ENCODE assay signal across 8 cellular contexts in the genomic region with DNA sequence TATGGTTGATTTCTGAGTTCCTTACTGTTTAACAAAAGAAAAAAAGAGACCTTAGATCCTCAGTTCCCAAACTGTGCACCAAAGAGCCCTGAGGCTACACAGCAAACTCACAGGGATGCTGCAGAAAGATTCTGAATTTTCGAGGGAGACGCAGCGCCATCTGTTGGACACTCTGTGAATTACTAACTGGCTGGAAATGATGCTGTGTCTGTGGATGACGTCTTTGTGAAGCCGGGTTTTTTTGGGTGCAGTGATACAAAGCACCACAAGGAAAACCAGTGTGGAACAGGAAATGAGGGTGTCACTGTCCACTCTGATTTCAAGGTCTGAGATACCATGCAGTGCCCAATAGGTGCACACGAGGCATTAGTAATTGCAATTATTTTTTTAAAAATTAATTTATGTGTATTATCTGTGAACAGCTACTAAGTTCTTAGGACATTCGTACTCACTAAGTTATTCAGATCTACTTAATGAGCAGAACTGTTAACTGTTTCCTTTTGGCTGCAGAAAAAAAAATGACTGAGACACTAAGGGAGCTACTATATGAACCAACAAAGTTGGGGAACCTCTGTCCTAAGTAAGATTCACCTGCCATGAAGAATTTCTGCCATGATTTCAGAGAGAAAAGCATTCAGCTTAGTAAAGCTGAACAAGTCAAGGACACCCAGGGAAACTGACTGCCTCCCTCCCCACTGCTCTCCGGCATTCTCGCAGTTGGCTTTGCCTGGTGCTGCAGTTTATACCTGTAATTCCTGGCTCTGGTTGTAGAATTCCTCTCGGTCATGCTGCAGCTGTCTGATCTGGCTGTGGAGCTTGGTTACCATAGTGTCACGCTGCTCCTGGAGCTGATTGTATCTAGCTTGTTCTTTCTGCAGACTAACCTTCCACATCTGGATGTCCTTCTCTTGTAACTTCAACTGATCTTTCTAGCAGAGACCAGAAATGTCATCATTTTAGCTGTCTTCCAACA. TPM values are rescaled to one million over a fixed set of nuclear protein-coding genes. Genes with fewer than 3 reads are reported as not detected.
DNase-seq lines count a peak whose midpoint lies in the region; ATAC-seq and TF ChIP-seq lines count a peak whose summit lies in the region.

No MANE protein-coding gene starts in this region.

- no peaks in the 10 kb centered on the region for H3K4me1 ChIP-seq in thoracic aorta (ENCODE audit: control insufficient read depth in 1 of 2, low read depth in 2 of 2)

- peak; percentile 63 for TF ChIP-seq RAD21 in Ishikawa (IDR thresholded peaks at IDR 0.05; ENCODE audit: low read depth)

- no peaks in the 10 kb centered on the region for H3K27me3 ChIP-seq in thoracic aorta (replicated peaks; ENCODE audit: insufficient read depth)

- H3K36me3 ChIP-seq in thoracic aorta: peaks cover 54% of the 10 kb centered on the region

- TF ChIP-seq EP300 in Ishikawa (IDR thresholded peaks at IDR 0.05; ENCODE audit: borderline replicate concordance): no peak

- peak; percentile 92 for ATAC-seq in omental fat pad (ENCODE audit: low FRiP score)
- peak; percentile 88 for ATAC-seq in thoracic aorta (ENCODE audit: insufficient number of reproducible peaks, low FRiP score, low read depth)
- no peak for ATAC-seq in HG02970 (IDR thresholded peaks at IDR 0.05; ENCODE audit: low FRiP score, unreplicated experiment)

- H3K4me3 ChIP-seq in thoracic aorta: no peak overlapping the region

- peak; percentile 78 for DNase-seq in GM10266 (ENCODE audit: extremely low spot score)
- peak; percentile 95 for DNase-seq in RWPE1 (ENCODE audit: low spot score)
- DNase-seq in activated T-helper 1 cell treated with anti-CD3 and anti-CD28 coated beads, Interleukin-2, amount 50 U/mL, for 16 hours (ENCODE audit: low read depth in 1 of 2, low spot score in 1 of 2): peak; percentile 48 to 54
- DNase-seq in fibroblast of the conjunctiva (ENCODE audit: low read depth): peak; percentile 57
- DNase-seq in omental fat pad (ENCODE audit: low spot score): peak; percentile 66
- DNase-seq in thoracic aorta (ENCODE audit: low spot score): peak; percentile 34

- TF ChIP-seq CTCF in GM10266 (IDR thresholded peaks at IDR 0.05; ENCODE audit: control insufficient read depth, insufficient read depth, low read depth, missing control alignments) (peak; percentile 88), RWPE1 (conservative IDR thresholded peaks at IDR 0.05; ENCODE audit: low read depth) (peak; percentile 99), omental fat pad (IDR thresholded peaks at IDR 0.05) (peak in 2 of 3 donors; percentile 53 to 67), thoracic aorta (IDR thresholded peaks at IDR 0.05) (peak; percentile 94)

- POLR2A ChIA-PET in RWPE1 (lab: Yijun Ruan, JAX; ENCODE audit: low non-redundant PET): interaction anchor here (0.6 kb wide), 1 partner anchor 24 kb away, joined by 3 read pairs; the partner anchor contains the start of gene SPACA9

- no peaks in the 10 kb centered on the region for H3K9me3 ChIP-seq in thoracic aorta

- H3K27ac ChIP-seq in RWPE1 (no peak overlapping the region), thoracic aorta (no peak overlapping the region)

- CTCF ChIA-PET in RWPE1 (lab: Yijun Ruan, JAX): interaction anchor here (0.6 to 2.0 kb wide), 28 partner anchors 9 to 1599 kb away, joined by 3 to 16 read pairs (median 4); partner anchors contain the start of genes AK8, GFI1B and SPACA9

TF ChIP-seq in Ishikawa, 13 proteins besides CTCF, POLR2A, EP300 and RAD21:
- TF ChIP-seq, protein P1, sequence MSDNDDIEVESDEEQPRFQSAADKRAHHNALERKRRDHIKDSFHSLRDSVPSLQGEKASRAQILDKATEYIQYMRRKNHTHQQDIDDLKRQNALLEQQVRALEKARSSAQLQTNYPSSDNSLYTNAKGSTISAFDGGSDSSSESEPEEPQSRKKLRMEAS (IDR thresholded peaks at IDR 0.05): no peak
- no peak for TF ChIP-seq NFIC (IDR thresholded peaks at IDR 0.05)
- no peak for TF ChIP-seq TCF12 (IDR thresholded peaks at IDR 0.05; ENCODE audit: low read depth)
- TF ChIP-seq ZBTB7A (IDR thresholded peaks at IDR 0.05; ENCODE audit: low read depth): no peak
- TF ChIP-seq, protein P2, sequence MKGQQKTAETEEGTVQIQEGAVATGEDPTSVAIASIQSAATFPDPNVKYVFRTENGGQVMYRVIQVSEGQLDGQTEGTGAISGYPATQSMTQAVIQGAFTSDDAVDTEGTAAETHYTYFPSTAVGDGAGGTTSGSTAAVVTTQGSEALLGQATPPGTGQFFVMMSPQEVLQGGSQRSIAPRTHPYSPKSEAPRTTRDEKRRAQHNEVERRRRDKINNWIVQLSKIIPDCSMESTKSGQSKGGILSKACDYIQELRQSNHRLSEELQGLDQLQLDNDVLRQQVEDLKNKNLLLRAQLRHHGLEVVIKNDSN (IDR thresholded peaks at IDR 0.05): no peak
- TF ChIP-seq, protein P3, sequence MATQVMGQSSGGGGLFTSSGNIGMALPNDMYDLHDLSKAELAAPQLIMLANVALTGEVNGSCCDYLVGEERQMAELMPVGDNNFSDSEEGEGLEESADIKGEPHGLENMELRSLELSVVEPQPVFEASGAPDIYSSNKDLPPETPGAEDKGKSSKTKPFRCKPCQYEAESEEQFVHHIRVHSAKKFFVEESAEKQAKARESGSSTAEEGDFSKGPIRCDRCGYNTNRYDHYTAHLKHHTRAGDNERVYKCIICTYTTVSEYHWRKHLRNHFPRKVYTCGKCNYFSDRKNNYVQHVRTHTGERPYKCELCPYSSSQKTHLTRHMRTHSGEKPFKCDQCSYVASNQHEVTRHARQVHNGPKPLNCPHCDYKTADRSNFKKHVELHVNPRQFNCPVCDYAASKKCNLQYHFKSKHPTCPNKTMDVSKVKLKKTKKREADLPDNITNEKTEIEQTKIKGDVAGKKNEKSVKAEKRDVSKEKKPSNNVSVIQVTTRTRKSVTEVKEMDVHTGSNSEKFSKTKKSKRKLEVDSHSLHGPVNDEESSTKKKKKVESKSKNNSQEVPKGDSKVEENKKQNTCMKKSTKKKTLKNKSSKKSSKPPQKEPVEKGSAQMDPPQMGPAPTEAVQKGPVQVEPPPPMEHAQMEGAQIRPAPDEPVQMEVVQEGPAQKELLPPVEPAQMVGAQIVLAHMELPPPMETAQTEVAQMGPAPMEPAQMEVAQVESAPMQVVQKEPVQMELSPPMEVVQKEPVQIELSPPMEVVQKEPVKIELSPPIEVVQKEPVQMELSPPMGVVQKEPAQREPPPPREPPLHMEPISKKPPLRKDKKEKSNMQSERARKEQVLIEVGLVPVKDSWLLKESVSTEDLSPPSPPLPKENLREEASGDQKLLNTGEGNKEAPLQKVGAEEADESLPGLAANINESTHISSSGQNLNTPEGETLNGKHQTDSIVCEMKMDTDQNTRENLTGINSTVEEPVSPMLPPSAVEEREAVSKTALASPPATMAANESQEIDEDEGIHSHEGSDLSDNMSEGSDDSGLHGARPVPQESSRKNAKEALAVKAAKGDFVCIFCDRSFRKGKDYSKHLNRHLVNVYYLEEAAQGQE (IDR thresholded peaks at IDR 0.05; ENCODE audit: low read depth): no peak

RNA-seq across cellular contexts. Expression of gene SPACA9, which starts 23.4 kb away (rescaled TPM):
- 1 to 10 TPM; 2.9 to 3.8 (median 3.3) TPM for total RNA-seq in omental fat pad
- 1 to 10 TPM; 2.2 to 8.1 TPM for total RNA-seq in thoracic aorta

RNA-seq across cellular contexts. Expression of gene AK8, which starts 24.1 kb away (rescaled TPM):
- total RNA-seq in omental fat pad: 1 to 10 TPM in 3 of 4 donors, not detected in 1; 1.0 to 1.3 (median 1.3) TPM
- under 1 TPM; 0.42 to 0.54 TPM for total RNA-seq in thoracic aorta

RNA-seq across cellular contexts. Expression of gene TSC1, which starts 42.3 kb away (rescaled TPM):
- 10 to 100 TPM; 40.7 to 68.4 (median 46.5) TPM for total RNA-seq in omental fat pad
- total RNA-seq in thoracic aorta: 10 to 100 TPM; 36.1 to 65.4 TPM

Comparison
In these comparisons a context has a peak if more than half of its experiments do, and no peak if none do; other contexts are left out.
1. DNase-seq: peak in every context shown above with its lines; median percentile 95 in RWPE1; 78 in GM10266; 66 in omental fat pad; 57 in fibroblast of the conjunctiva; 51 in activated T-helper 1 cell treated with anti-CD3 and anti-CD28 coated beads, Interleukin-2, amount 50 U/mL, for 16 hours; 34 in thoracic aorta.